ENCODE assay signal across 9 cellular contexts in the genomic region with DNA sequence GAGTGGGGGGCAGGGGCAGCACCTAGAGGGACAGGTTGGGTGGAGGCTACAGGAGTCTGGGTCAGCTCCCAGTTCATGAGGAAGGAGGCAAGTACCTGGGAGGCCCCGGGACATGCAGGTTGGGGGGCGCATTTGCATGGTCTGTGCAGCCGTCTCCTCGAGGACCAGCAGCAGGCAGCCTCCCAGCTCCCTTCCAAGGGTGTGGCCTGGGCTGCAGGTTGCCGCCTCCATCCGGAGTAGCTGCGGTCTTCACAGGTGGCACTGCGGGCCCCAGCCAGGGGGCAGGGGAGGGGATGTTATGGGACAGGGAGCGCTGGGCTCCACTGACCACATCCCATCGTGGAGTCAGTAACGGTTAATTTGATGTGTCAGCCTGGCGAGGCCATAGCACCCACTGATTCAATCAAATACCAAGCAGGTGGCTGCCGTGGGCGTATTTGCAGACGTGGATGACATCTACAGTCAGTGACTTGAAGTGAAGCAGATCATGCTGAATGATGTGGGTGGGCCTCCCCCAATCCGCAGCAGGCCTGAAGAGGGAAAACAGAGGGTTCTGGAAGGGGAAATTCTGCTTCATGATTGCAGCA.
DNase-seq lines count a peak whose midpoint lies in the region; ATAC-seq and TF ChIP-seq lines count a peak whose summit lies in the region.
"Had no signal": no experiment of that assay in that cellular context is flagged by ENCODE, and none has a peak within 500 bp of the region (broad histone marks: within the 10 kb centered on the region; RNA-seq: fewer than 3 reads in every experiment).

No MANE protein-coding gene starts in this region.

- no peaks in the 10 kb centered on the region for H3K36me3 ChIP-seq in WERI-Rb-1
- H3K36me3 ChIP-seq: SJSA1 had no signal

- H3K4me3 Mint-ChIP-seq in activated CD8-positive, alpha-beta memory T cell treated with anti-CD3 and anti-CD28 coated beads, Interleukin-2, amount 10 ng/mL, durations not matched to agents 7 days and 5 days, result no peak overlapping the region

- CTCF ChIA-PET in activated CD8-positive, alpha-beta memory T cell treated with anti-CD3 and anti-CD28 coated beads, Interleukin-2, amount 10 ng/mL, durations not matched to agents 7 days and 5 days (lab: Charles Lee), result interaction anchor here (1.2 to 4.1 kb wide), 2 partner anchors 13 to 44 kb away, joined by 3 to 24 read pairs; no protein-coding TSS in a partner anchor

- no peaks in the 10 kb centered on the region for H3K36me3 Mint-ChIP-seq in activated CD8-positive, alpha-beta memory T cell treated with anti-CD3 and anti-CD28 coated beads, Interleukin-2, amount 10 ng/mL, durations not matched to agents 7 days and 5 days

- intact Hi-C loops in posterior vena cava (cut with DNase I), result no loop called here

- no peaks in the 10 kb centered on the region for H3K27me3 ChIP-seq in WERI-Rb-1 (ENCODE audit: insufficient read depth, low read depth, severe bottlenecking)
- H3K27me3 ChIP-seq: SJSA1 had no signal

- no peaks in the 10 kb centered on the region for H3K9me3 ChIP-seq in WERI-Rb-1 (ENCODE audit: severe bottlenecking)
- H3K9me3 ChIP-seq: SJSA1 had no signal

- DNase-seq in Daoy (ENCODE audit: low read depth) (peak; percentile 56), posterior vena cava (ENCODE audit: low spot score) (peak; percentile 72), activated gamma-delta T cell treated with Interleukin-2 at 50 U/mL for 16 hours (no peak), WERI-Rb-1 (no peak), NCI-H2107 (lab: John Stamatoyannopoulos, UW) (no peak), G401 (ENCODE audit: low spot score) (no peak)
- peak; percentile 75 for DNase-seq in activated CD8-positive, alpha-beta memory T cell treated with anti-CD3 and anti-CD28 coated beads, Interleukin-2, amount 10 ng/mL, durations not matched to agents 7 days and 5 days

- peak overlapping the region; percentile 29 for H3K27ac Mint-ChIP-seq in activated CD8-positive, alpha-beta memory T cell treated with anti-CD3 and anti-CD28 coated beads, Interleukin-2, amount 10 ng/mL, durations not matched to agents 7 days and 5 days

- no peaks in the 10 kb centered on the region for H3K27me3 Mint-ChIP-seq in activated CD8-positive, alpha-beta memory T cell treated with anti-CD3 and anti-CD28 coated beads, Interleukin-2, amount 10 ng/mL, durations not matched to agents 7 days and 5 days

- H3K27ac ChIP-seq in WERI-Rb-1, result no peak overlapping the region

- peak; percentile 87 for ATAC-seq in HG02884 (IDR thresholded peaks at IDR 0.05; ENCODE audit: unreplicated experiment)
- peak; percentile 76 for ATAC-seq in activated CD8-positive, alpha-beta memory T cell treated with anti-CD3 and anti-CD28 coated beads, Interleukin-2, amount 10 ng/mL, durations not matched to agents 7 days and 5 days

- no peak overlapping the region for H3K4me3 ChIP-seq in WERI-Rb-1 (ENCODE audit: low read depth, low read length)
- H3K4me3 ChIP-seq: SJSA1 had no signal

- in situ Hi-C loops in G401 (cut with HindIII; ENCODE audit: low sequenced_read_pairs), result no loop called here

- TF ChIP-seq CTCF in WERI-Rb-1 (IDR thresholded peaks at IDR 0.05; ENCODE audit: low read depth, low read length), result no peak

- peaks cover 13% of the 10 kb centered on the region for H3K4me1 Mint-ChIP-seq in activated CD8-positive, alpha-beta memory T cell treated with anti-CD3 and anti-CD28 coated beads, Interleukin-2, amount 10 ng/mL, durations not matched to agents 7 days and 5 days

- no peaks in the 10 kb centered on the region for H3K9me3 Mint-ChIP-seq in activated CD8-positive, alpha-beta memory T cell treated with anti-CD3 and anti-CD28 coated beads, Interleukin-2, amount 10 ng/mL, durations not matched to agents 7 days and 5 days (ENCODE audit: low read depth)

Comparison
In these comparisons a context has a peak if more than half of its experiments do, and no peak if none do; other contexts are left out.
1. DNase-seq: peak in Daoy (single experiment), activated CD8-positive, alpha-beta memory T cell treated with anti-CD3 and anti-CD28 coated beads, Interleukin-2, amount 10 ng/mL, durations not matched to agents 7 days and 5 days (single experiment) and posterior vena cava (single experiment); none in activated gamma-delta T cell treated with Interleukin-2 at 50 U/mL for 16 hours (single experiment), WERI-Rb-1 (single experiment), NCI-H2107 (single experiment) and G401 (single experiment).